Comparison of ENCODE assay signal across 14 cellular contexts in the genomic region with DNA sequence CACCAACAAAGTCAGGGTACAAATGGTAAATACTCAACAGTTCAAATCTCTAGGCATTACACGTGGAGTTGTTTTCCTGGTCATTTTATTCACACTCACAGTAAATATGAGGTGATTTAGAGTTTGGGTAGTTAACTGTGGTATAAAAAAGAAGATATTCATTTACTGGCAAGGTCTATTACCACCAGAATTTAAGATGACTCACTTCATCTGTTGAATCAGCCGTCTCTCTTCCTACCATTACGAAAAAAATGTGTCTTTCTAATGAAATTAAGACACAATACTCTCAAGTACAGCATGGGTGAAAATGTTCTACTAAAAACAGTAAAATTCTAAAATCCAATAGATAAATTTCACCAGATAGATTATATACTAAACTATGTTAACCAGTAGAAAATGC. TPM values are rescaled to one million over a fixed set of nuclear protein-coding genes. Genes with fewer than 3 reads are reported as not detected.
A peak's percentile ranks its signal among the peaks of the same experiment; 100 is the strongest.
DNase-seq lines count a peak whose midpoint lies in the region; ATAC-seq and TF ChIP-seq lines count a peak whose summit lies in the region.
"Had no signal": no experiment of that assay in that cellular context is flagged by ENCODE, and none has a peak within 500 bp of the region (broad histone marks: within the 10 kb centered on the region; RNA-seq: fewer than 3 reads in every experiment).

No MANE protein-coding gene starts in this region.

- no peak for TF ChIP-seq CTCF in psoas muscle (IDR thresholded peaks at IDR 0.05)
- TF ChIP-seq CTCF in transverse colon (IDR thresholded peaks at IDR 0.05): no peak

- DNase-seq in EL (peak; percentile 64), RPMI7951 (ENCODE audit: low read depth) (peak; percentile 61), epithelial cell of prostate (ENCODE audit: low read depth, low spot score) (no peak), psoas muscle (no peak), transverse colon (no peak)
- DNase-seq: activated B cell treated with CpG ODN at 0.5 μM for 24 hours; head of caudate nucleus; naive thymus-derived CD4-positive, alpha-beta T cell; NCI-H1048; retina; stimulated activated CD4-positive, alpha-beta T cell treated with anti-CD3 and anti-CD28 coated beads, Interleukin-4, amount 100 ng/mL, for 4 hours; stimulated activated naive CD4-positive, alpha-beta T cell treated with Interleukin-2 at 50 U/mL for 16 hours had no signal

- no peaks in the 10 kb centered on the region for H3K9me3 ChIP-seq in psoas muscle
- no peaks in the 10 kb centered on the region for H3K9me3 ChIP-seq in transverse colon

- peak in 3 of 4 donors; percentile 26 to 33 (median 28) for ATAC-seq in psoas muscle
- ATAC-seq in HG02678 (IDR thresholded peaks at IDR 0.05; ENCODE audit: unreplicated experiment): no peak
- no peak for ATAC-seq in GM21717 (IDR thresholded peaks at IDR 0.05; ENCODE audit: unreplicated experiment)
- ATAC-seq: naive thymus-derived CD4-positive, alpha-beta T cell had no signal

- intact Hi-C loops in psoas muscle (cut with DNase I): no loop called here
- intact Hi-C loops in transverse colon (cut with DNase I; ENCODE audit: low total_unique reads): no loop called here

- H3K4me3 ChIP-seq in psoas muscle (no peak overlapping the region), transverse colon (no peak overlapping the region)

- WGBS in psoas muscle, 3 donors: 80 to 94% (median 88%) methylated on average over 3 of the region's 3 CpGs
- 84 to 87% methylated on average over 3 of the region's 3 CpGs for WGBS in transverse colon (ENCODE audit: low coverage in 1 of 2), 2 donors

- no peak for TF ChIP-seq POLR2A in transverse colon (IDR thresholded peaks at IDR 0.05)

- in situ Hi-C loops in transverse colon (cut with MboI; ENCODE audit: low pct_ligation_motif_present in 1 of 4, low pct_unique_long_range_greater_than_20kb in 1 of 4, low sequenced_read_pairs in 3 of 4): no loop called here

- H3K27me3 ChIP-seq in psoas muscle (ENCODE audit: insufficient read depth in 3 of 3, low read length in 2 of 3) (no peaks in the 10 kb centered on the region), transverse colon (no peaks in the 10 kb centered on the region)

- no peak for TF ChIP-seq EP300 in transverse colon (IDR thresholded peaks at IDR 0.05; ENCODE audit: low read depth)

- H3K4me1 ChIP-seq in psoas muscle (peaks cover 5% of the 10 kb centered on the region), transverse colon (no peaks in the 10 kb centered on the region)

- H3K27ac ChIP-seq in epithelial cell of prostate (peak overlapping the region; percentile 23), psoas muscle (peak overlapping the region; percentile 19), transverse colon (no peak overlapping the region)

- peaks cover 0 to 98% of the 10 kb centered on the region in 2 donors for H3K36me3 ChIP-seq in psoas muscle (ENCODE audit: insufficient read depth in 1 of 2, low read depth in 1 of 2)
- peaks cover 0 to 32% (median 17%) of the 10 kb centered on the region in 4 donors for H3K36me3 ChIP-seq in transverse colon

RNA-seq across cellular contexts. Expression of a gene that starts 21.0 kb away (rescaled TPM):
- 1.1 and 1.4 TPM in 2 replicates for total RNA-seq in RPMI7951 (2014; rRNA removed; shearing (Covaris generic))
- total RNA-seq in psoas muscle (1 to 10 TPM in 2 of 4 donors, under 1 TPM in 2; 0.51 to 1.3 (median 1.0) TPM), transverse colon (1 to 10 TPM; 2.5 to 7.4 (median 4.4) TPM)
- 1 to 10 TPM in 1 of 3 donors, under 1 TPM in 2; 0.29 to 1.9 (median 0.38) TPM for polyA plus RNA-seq in psoas muscle

Comparison
In these comparisons a context has a peak if more than half of its experiments do, and no peak if none do; other contexts are left out.
1. DNase-seq: peak in EL (single experiment) and RPMI7951 (single experiment); none in epithelial cell of prostate (single experiment), psoas muscle (0 of 2) and transverse colon (single experiment).
2. H3K27ac ChIP-seq: peak in epithelial cell of prostate (single experiment) and psoas muscle (single experiment); none in transverse colon (0 of 4).
3. ATAC-seq: peak in psoas muscle (3 of 4); none in HG02678 (single experiment) and GM21717 (single experiment).